20 cellular contexts compared by ENCODE assay signal in genomic region chr16:10312023-10312422, GRCh38.
"Had no signal": no experiment of that assay in that cellular context is flagged by ENCODE, and none has a peak within 500 bp of the region (broad histone marks: within the 10 kb centered on the region; RNA-seq: fewer than 3 reads in every experiment).

No MANE protein-coding gene starts in this region.

- H3K27me3 ChIP-seq: esophagus muscularis mucosa, sigmoid colon had no signal

- FAIRE-seq: bronchial epithelial cell, frontal cortex, islet of Langerhans had no signal

- H3K4me3 Mint-ChIP-seq: activated naive CD4-positive, alpha-beta T cell treated with anti-CD3 and anti-CD28 coated beads for 36 hours; activated naive CD8-positive, alpha-beta T cell treated with anti-CD3 and anti-CD28 coated beads, Interleukin-2, amount 10 ng/mL, durations not matched to agents 7 days and 5 days; naive thymus-derived CD4-positive, alpha-beta T cell; T-helper 1 cell treated with Interleukin-12 subunit alpha and Interleukin-12 subunit beta and Interleukin-4 antibody, amounts not matched to agents 30 μg/mL and 1 μg/mL, for 36 hours had no signal

- H3K4me2 ChIP-seq: smooth muscle cell had no signal

- H3K4me1 ChIP-seq: esophagus muscularis mucosa, sigmoid colon had no signal

- ATAC-seq: naive thymus-derived CD4-positive, alpha-beta T cell had no signal

- H3K27me3 Mint-ChIP-seq: activated naive CD8-positive, alpha-beta T cell treated with anti-CD3 and anti-CD28 coated beads, Interleukin-2, amount 10 ng/mL, durations not matched to agents 7 days and 5 days had no signal

- DNase-seq: activated CD4-positive, alpha-beta T cell treated with anti-CD3 and anti-CD28 coated beads for 4 hours; activated CD4-positive, alpha-beta T cell treated with anti-CD3 and anti-CD28 coated beads, Interleukin-2, amount 50 U/mL, for 48 hours; activated CD4-positive, CD25-positive, alpha-beta regulatory T cell; activated naive CD4-positive, alpha-beta T cell treated with anti-CD3 and anti-CD28 coated beads for 36 hours; activated naive CD8-positive, alpha-beta T cell treated with anti-CD3 and anti-CD28 coated beads, Interleukin-2, amount 10 ng/mL, durations not matched to agents 7 days and 5 days; activated T-cell treated with anti-CD3 and anti-CD28 coated beads, Interleukin-2, amount 50 U/mL, for 48 hours; amygdala; cerebellar nuclear complex; head of caudate nucleus; naive thymus-derived CD4-positive, alpha-beta T cell; sigmoid colon; stimulated activated CD4-positive, alpha-beta T cell treated with anti-CD3 and anti-CD28 coated beads, Interleukin-15, amount 100 ng/mL, for 24 hours; stimulated activated naive CD4-positive, alpha-beta T cell had no signal

- H3K9me3 ChIP-seq: esophagus muscularis mucosa, sigmoid colon had no signal

- H3K9me3 Mint-ChIP-seq: activated naive CD4-positive, alpha-beta T cell treated with anti-CD3 and anti-CD28 coated beads for 36 hours; T-helper 1 cell treated with Interleukin-12 subunit alpha and Interleukin-12 subunit beta and Interleukin-4 antibody, amounts not matched to agents 30 μg/mL and 1 μg/mL, for 36 hours had no signal

- H3K36me3 Mint-ChIP-seq: activated naive CD8-positive, alpha-beta T cell treated with anti-CD3 and anti-CD28 coated beads, Interleukin-2, amount 10 ng/mL, durations not matched to agents 7 days and 5 days; naive thymus-derived CD4-positive, alpha-beta T cell had no signal

- H3K4me3 ChIP-seq: coronary artery, esophagus muscularis mucosa, sigmoid colon, smooth muscle cell had no signal

- H3K27ac ChIP-seq: coronary artery, esophagus muscularis mucosa, sigmoid colon had no signal

- H3K27ac Mint-ChIP-seq: activated naive CD4-positive, alpha-beta T cell treated with anti-CD3 and anti-CD28 coated beads for 36 hours; activated naive CD8-positive, alpha-beta T cell treated with anti-CD3 and anti-CD28 coated beads, Interleukin-2, amount 10 ng/mL, durations not matched to agents 7 days and 5 days; T-helper 1 cell treated with Interleukin-12 subunit alpha and Interleukin-12 subunit beta and Interleukin-4 antibody, amounts not matched to agents 30 μg/mL and 1 μg/mL, for 36 hours had no signal

- H3K36me3 ChIP-seq: esophagus muscularis mucosa, sigmoid colon had no signal
